8 cellular contexts compared by ENCODE assay signal in genomic region chrX:1392376-1393130, GRCh38. TPM values are rescaled to one million over a fixed set of nuclear protein-coding genes. Genes with fewer than 3 reads are reported as not detected.
DNase-seq lines count a peak whose midpoint lies in the region; ATAC-seq and TF ChIP-seq lines count a peak whose summit lies in the region.

No MANE protein-coding gene starts in this region.

- H3K9me2 ChIP-seq in SU-DHL-6 (replicated peaks; ENCODE audit: insufficient read depth, low read length) = no peaks in the 10 kb centered on the region

- peaks cover 56% of the 10 kb centered on the region for H3K79me2 ChIP-seq in SU-DHL-6 (ENCODE audit: insufficient read depth, low read length)

- H3K27me3 ChIP-seq in SU-DHL-6 (ENCODE audit: low read length) (no peaks in the 10 kb centered on the region), thyroid gland (no peaks in the 10 kb centered on the region)

- ATAC-seq in HG03066 (IDR thresholded peaks at IDR 0.05; ENCODE audit: low read depth, unreplicated experiment) = peak; percentile 34

- H3K9me3 ChIP-seq in SU-DHL-6 (ENCODE audit: insufficient read depth, low read length) (no peaks in the 10 kb centered on the region), thyroid gland (no peaks in the 10 kb centered on the region)

- peak overlapping the region; percentile 65 for H3K4me3 ChIP-seq in SU-DHL-6 (ENCODE audit: insufficient read depth, low read length, poor library complexity, severe bottlenecking)
- peak overlapping the region; percentile 62 for H3K4me3 ChIP-seq in epithelial cell of esophagus (ENCODE audit: low read length)
- H3K4me3 ChIP-seq in thyroid gland (replicated peaks in 1 of 3) = peak overlapping the region; percentile 27 to 95 (median 94)

- intact Hi-C loops in thyroid gland (cut with DNase I) = loop anchor here (10.0 kb wide), 1 partner anchor 202 kb away; the partner anchor contains the start of gene AKAP17A

- DNase-seq in stimulated activated CD4-positive, alpha-beta T cell treated with anti-CD3 and anti-CD28 coated beads, Interleukin-1b, Interleukin-23, amount 100 ng/mL, for 48 hours = peak; percentile 59
- no peak for DNase-seq in stimulated activated CD4-positive, alpha-beta T cell treated with anti-CD3 and anti-CD28 coated beads, Interleukin-12 subunit alpha, Interleukin-12 subunit beta, amount 100 ng/mL, for 4 hours
- peak; percentile 71 for DNase-seq in epithelial cell of esophagus (ENCODE audit: low read depth)
- peak; percentile 57 for DNase-seq in mucosa of gallbladder (ENCODE audit: low spot score)
- peak; percentile 75 to 80 for DNase-seq in thyroid gland
- no peak for DNase-seq in COLO668 (lab: John Stamatoyannopoulos, UW; ENCODE audit: unreplicated experiment)

- H3K27ac ChIP-seq in SU-DHL-6 (ENCODE audit: low read depth, low read length) (peak overlapping the region; percentile 82), thyroid gland (peak overlapping the region; percentile 95 to 99 (median 98))

- H3K4me2 ChIP-seq in SU-DHL-6 (ENCODE audit: low read depth, low read length, poor library complexity, severe bottlenecking) = peak overlapping the region; percentile 78

- H3K9ac ChIP-seq in SU-DHL-6 (ENCODE audit: low read length) = peak overlapping the region; percentile 99

- TF ChIP-seq CTCF in SU-DHL-6 (IDR thresholded peaks at IDR 0.05; ENCODE audit: insufficient read depth, low read length, poor library complexity, severe bottlenecking) = no peak
- TF ChIP-seq CTCF in epithelial cell of esophagus (IDR thresholded peaks at IDR 0.05; ENCODE audit: insufficient read depth, low read depth, low read length, missing control alignments) = no peak
- TF ChIP-seq CTCF in thyroid gland (IDR thresholded peaks at IDR 0.05) = no peak

- TF ChIP-seq POLR2A in thyroid gland (IDR thresholded peaks at IDR 0.05) = peak; percentile 25 to 30

- H4K20me1 ChIP-seq in SU-DHL-6 (ENCODE audit: low read depth, low read length) = peaks cover 12% of the 10 kb centered on the region

- no peak overlapping the region for H2AFZ ChIP-seq in SU-DHL-6 (ENCODE audit: low read depth, low read length, severe bottlenecking)

- H3F3A ChIP-seq in SU-DHL-6 (ENCODE audit: insufficient read depth) = no peaks in the 10 kb centered on the region

- peaks cover 33 to 39% of the 10 kb centered on the region in 2 donors for H3K4me1 ChIP-seq in thyroid gland

- 0% methylated on average over 3 to 6 of the region's 78 CpGs for WGBS in thyroid gland, 2 donors

- H3K36me3 ChIP-seq in SU-DHL-6 (ENCODE audit: low read length) (peaks cover 8% of the 10 kb centered on the region; the same call in 1 of the 2 replicates), thyroid gland (peaks cover 29 to 32% of the 10 kb centered on the region in 2 donors)

RNA-seq across cellular contexts. Expression of gene SLC25A6, which starts 0.6 kb away (rescaled TPM):
- 329 TPM for total RNA-seq in mucosa of gallbladder
- total RNA-seq in thyroid gland = 100 to 1,000 TPM; 219 to 397 (median 320) TPM

RNA-seq across cellular contexts. Expression of gene IL3RA, which starts 56.0 kb away (rescaled TPM):
- 3.8 TPM for total RNA-seq in mucosa of gallbladder
- 1 to 10 TPM in 3 of 4 donors, under 1 TPM in 1; 0.89 to 4.5 (median 3.3) TPM for total RNA-seq in thyroid gland

Comparison
In these comparisons a context has a peak if more than half of its experiments do, and no peak if none do; other contexts are left out.
1. DNase-seq: peak in stimulated activated CD4-positive, alpha-beta T cell treated with anti-CD3 and anti-CD28 coated beads, Interleukin-1b, Interleukin-23, amount 100 ng/mL, for 48 hours (single experiment), epithelial cell of esophagus (single experiment), mucosa of gallbladder (single experiment) and thyroid gland (2 of 2); none in stimulated activated CD4-positive, alpha-beta T cell treated with anti-CD3 and anti-CD28 coated beads, Interleukin-12 subunit alpha, Interleukin-12 subunit beta, amount 100 ng/mL, for 4 hours (single experiment) and COLO668 (single experiment).
2. Peak in every context shown above with its lines, with median percentiles within 50 percentile points of each other: H3K4me3 ChIP-seq.